Comparison of ENCODE assay signal across 21 cellular contexts in the genomic region with DNA sequence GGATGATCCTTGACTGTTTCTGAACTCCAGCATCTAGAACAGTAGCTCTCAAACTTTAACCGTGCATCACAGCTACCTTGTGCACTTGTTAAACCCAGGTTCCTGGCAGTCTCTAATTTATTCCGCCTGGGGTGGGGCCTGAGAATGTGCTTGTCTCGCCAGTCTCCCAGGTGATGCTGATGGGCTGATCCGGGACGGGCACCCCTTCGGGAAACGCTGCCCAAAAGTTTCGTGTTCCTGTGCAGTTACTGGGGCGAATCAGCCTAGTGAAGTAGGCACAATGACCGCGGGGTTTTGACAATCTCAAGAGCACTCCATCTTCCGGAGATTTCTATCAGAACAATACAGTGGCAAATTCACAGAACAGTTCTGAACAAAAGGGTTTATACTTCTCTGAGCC. TPM values are rescaled to one million over a fixed set of nuclear protein-coding genes. Genes with fewer than 3 reads are reported as not detected.
"Had no signal": no experiment of that assay in that cellular context is flagged by ENCODE, and none has a peak within 500 bp of the region (broad histone marks: within the 10 kb centered on the region; RNA-seq: fewer than 3 reads in every experiment).

No MANE protein-coding gene starts in this region.

- H3K4me1 Mint-ChIP-seq: activated CD8-positive, alpha-beta memory T cell treated with anti-CD3 and anti-CD28 coated beads, Interleukin-2, amount 10 ng/mL, durations not matched to agents 7 days and 5 days; immature natural killer cell; stimulated activated effector memory CD8-positive, alpha-beta T cell treated with anti-CD3 and anti-CD28 coated beads, Interleukin-12 subunit alpha, Interleukin-12 subunit beta, amount 100 ng/mL, for 72 hours had no signal

- DNase-seq: activated CD4-positive, alpha-beta T cell treated with anti-CD3 and anti-CD28 coated beads for 1 hour; activated CD4-positive, alpha-beta T cell treated with anti-CD3 and anti-CD28 coated beads, Interleukin-2, amount 50 U/mL, for 48 hours; activated CD8-positive, alpha-beta memory T cell treated with anti-CD3 and anti-CD28 coated beads, Interleukin-2, amount 10 ng/mL, durations not matched to agents 7 days and 5 days; activated T-cell treated with anti-CD3 and anti-CD28 coated beads, Interleukin-2, amount 50 U/mL, for 24 hours; amniotic stem cell; central memory CD4-positive, alpha-beta T cell; effector CD4-positive, alpha-beta T cell; foreskin melanocyte; immature natural killer cell; ovary; stimulated activated CD4-positive, alpha-beta T cell treated with anti-CD3 and anti-CD28 coated beads, Interleukin-12 subunit alpha, Interleukin-12 subunit beta, amount 100 ng/mL, for 4 hours; stimulated activated CD4-positive, alpha-beta T cell treated with anti-CD3 and anti-CD28 coated beads, Interleukin-2, amount 100 ng/mL, for 24 hours; T-cell; T1000 had no signal

- H3K36me3 ChIP-seq: ovary, uterus had no signal

- H3K27me3 ChIP-seq: ovary, uterus had no signal

- H3K36me3 Mint-ChIP-seq: activated CD8-positive, alpha-beta memory T cell treated with anti-CD3 and anti-CD28 coated beads, Interleukin-2, amount 10 ng/mL, durations not matched to agents 7 days and 5 days; activated naive CD8-positive, alpha-beta T cell; immature natural killer cell; stimulated activated effector memory CD8-positive, alpha-beta T cell treated with anti-CD3 and anti-CD28 coated beads, Interleukin-12 subunit alpha, Interleukin-12 subunit beta, amount 100 ng/mL, for 72 hours; T-cell had no signal

- H3K4me3 ChIP-seq: coronary artery, ovary, uterus had no signal

- H3K27ac Mint-ChIP-seq: activated CD8-positive, alpha-beta memory T cell treated with anti-CD3 and anti-CD28 coated beads, Interleukin-2, amount 10 ng/mL, durations not matched to agents 7 days and 5 days; activated naive CD8-positive, alpha-beta T cell; activated T-cell treated with anti-CD3 and anti-CD28 coated beads, Interleukin-2, amount 50 U/mL, for 24 hours; immature natural killer cell; stimulated activated effector memory CD8-positive, alpha-beta T cell treated with anti-CD3 and anti-CD28 coated beads, Interleukin-12 subunit alpha, Interleukin-12 subunit beta, amount 100 ng/mL, for 72 hours; T-cell had no signal

- H3K9me3 ChIP-seq: ovary, uterus had no signal

- H3K4me1 ChIP-seq: uterus had no signal

- ATAC-seq: activated CD8-positive, alpha-beta memory T cell treated with anti-CD3 and anti-CD28 coated beads, Interleukin-2, amount 10 ng/mL, durations not matched to agents 7 days and 5 days; stimulated activated effector memory CD8-positive, alpha-beta T cell treated with anti-CD3 and anti-CD28 coated beads, Interleukin-12 subunit alpha, Interleukin-12 subunit beta, amount 100 ng/mL, for 72 hours; T-cell had no signal

- H3K4me3 Mint-ChIP-seq: activated CD8-positive, alpha-beta memory T cell treated with anti-CD3 and anti-CD28 coated beads, Interleukin-2, amount 10 ng/mL, durations not matched to agents 7 days and 5 days; activated naive CD8-positive, alpha-beta T cell; activated T-cell treated with anti-CD3 and anti-CD28 coated beads, Interleukin-2, amount 50 U/mL, for 24 hours; immature natural killer cell; stimulated activated effector memory CD8-positive, alpha-beta T cell treated with anti-CD3 and anti-CD28 coated beads, Interleukin-12 subunit alpha, Interleukin-12 subunit beta, amount 100 ng/mL, for 72 hours; T-cell had no signal

- H3K27ac ChIP-seq: coronary artery, ovary had no signal

- H3K9me3 Mint-ChIP-seq: activated T-cell treated with anti-CD3 and anti-CD28 coated beads, Interleukin-2, amount 50 U/mL, for 24 hours; immature natural killer cell; stimulated activated effector memory CD8-positive, alpha-beta T cell treated with anti-CD3 and anti-CD28 coated beads, Interleukin-12 subunit alpha, Interleukin-12 subunit beta, amount 100 ng/mL, for 72 hours; T-cell had no signal

RNA-seq across cellular contexts. Expression of gene ADCYAP1R1, which starts 29.9 kb away (rescaled TPM):
- total RNA-seq: activated CD8-positive, alpha-beta memory T cell treated with anti-CD3 and anti-CD28 coated beads, Interleukin-2, amount 10 ng/mL, durations not matched to agents 7 days and 5 days; fibroblast of lung; lung microvascular endothelial cell; myocyte; T-cell had no signal
